In genomic region chr9:124759327-124759726, GRCh38 we compare ENCODE assay signal across 29 cellular contexts. TPM values are rescaled to one million over a fixed set of nuclear protein-coding genes. Genes with fewer than 3 reads are reported as not detected.
DNase-seq lines count a peak whose midpoint lies in the region; ATAC-seq and TF ChIP-seq lines count a peak whose summit lies in the region.
"Had no signal": no experiment of that assay in that cellular context is flagged by ENCODE, and none has a peak within 500 bp of the region (broad histone marks: within the 10 kb centered on the region; RNA-seq: fewer than 3 reads in every experiment).

No MANE protein-coding gene starts in this region.

- no peak overlapping the region for H2BK5ac ChIP-seq in H9 (ENCODE audit: insufficient read length, low read length)

- H3K9me3 ChIP-seq in H9 (ENCODE audit: control insufficient read depth, low read depth, low read length) (no peaks in the 10 kb centered on the region), Panc1 (ENCODE audit: control insufficient read depth, insufficient read depth, low read depth, low read length) (no peaks in the 10 kb centered on the region), iPS-20b (ENCODE audit: insufficient read depth, low read depth, low read length) (no peaks in the 10 kb centered on the region), thyroid gland (no peaks in the 10 kb centered on the region)
- H3K9me3 ChIP-seq: gastrocnemius medialis, left ventricle myocardium inferior, pancreas, right atrium auricular region, spleen had no signal

- no peak for TF ChIP-seq CTCF in H9 (conservative IDR thresholded peaks at IDR 0.05)
- TF ChIP-seq CTCF in Panc1 (IDR thresholded peaks at IDR 0.05) = no peak
- TF ChIP-seq CTCF in thyroid gland (IDR thresholded peaks at IDR 0.05) = no peak
- TF ChIP-seq CTCF in RWPE1 (conservative IDR thresholded peaks at IDR 0.05; ENCODE audit: low read depth) = no peak

- WGBS in H9 (ENCODE audit: extremely low coverage, insufficient read length, low lambda C conversion rate) = no CpG with 5 or more reads among the region's 2 CpGs
- WGBS in thyroid gland, 2 donors = 78 to 85% methylated on average over 2 of the region's 2 CpGs

- no peak overlapping the region for H2BK15ac ChIP-seq in H9 (ENCODE audit: low read depth, low read length)

- in situ Hi-C loops in Panc1 (cut with HindIII; ENCODE audit: low pct_unique_long_range_greater_than_20kb, low sequenced_read_pairs) = no loop called here

- H3K23ac ChIP-seq in H9 (ENCODE audit: insufficient read length, low read depth, low read length) = no peak overlapping the region

- intact Hi-C loops in Panc1 (cut with micrococcal nuclease; ENCODE audit: unreplicated experiment) = no loop called here
- intact Hi-C loops in thyroid gland (cut with DNase I) = no loop called here

- no peak overlapping the region for H3K56ac ChIP-seq in H9 (ENCODE audit: insufficient read length, low read depth, low read length)

- peak overlapping the region; percentile 39 for H3T11ph ChIP-seq in H9 (ENCODE audit: low read length)

- CTCF ChIA-PET in Panc1 (lab: Charles Lee) (no interaction called here), RWPE1 (lab: Yijun Ruan, JAX) (interaction anchor here (0.6 to 0.8 kb wide), 2 partner anchors 48 to 137 kb away, joined by 3 to 4 read pairs; no protein-coding TSS in a partner anchor)

- no peaks in the 10 kb centered on the region for H3K9me3 Mint-ChIP-seq in H9
- H3K9me3 Mint-ChIP-seq: activated CD4-positive, alpha-beta memory T cell treated with anti-CD3 and anti-CD28 coated beads, Interleukin-2, amount 10 ng/mL, durations not matched to agents 7 days and 5 days; activated naive CD4-positive, alpha-beta T cell treated with anti-CD3 and anti-CD28 coated beads, Interleukin-2, amount 50 U/mL, for 72 hours; natural killer cell had no signal

- no peak overlapping the region for H2BK120ac ChIP-seq in H9 (ENCODE audit: low read depth, low read length, poor library complexity, severe bottlenecking)

- no peaks in the 10 kb centered on the region for H3K36me3 Mint-ChIP-seq in H9 (ENCODE audit: insufficient read depth in 1 of 3, low read depth in 3 of 3)
- H3K36me3 Mint-ChIP-seq: activated naive CD4-positive, alpha-beta T cell treated with anti-CD3 and anti-CD28 coated beads, Interleukin-2, amount 50 U/mL, for 72 hours; CD4-positive, CD25-positive, alpha-beta regulatory T cell; natural killer cell had no signal

- H2BK12ac ChIP-seq in H9 (ENCODE audit: insufficient read length, low read depth, low read length) = peak overlapping the region; percentile 76

- H3K79me1 ChIP-seq in H9 (ENCODE audit: insufficient read depth, low read depth, low read length, poor library complexity, severe bottlenecking) = peaks cover 3% of the 10 kb centered on the region

- POLR2A ChIA-PET in Panc1 (lab: Charles Lee) = interaction anchor here (0.6 kb wide), 1 partner anchor 165 kb away, joined by 11 read pairs; no protein-coding TSS in a partner anchor
- POLR2A ChIA-PET in RWPE1 (lab: Yijun Ruan, JAX; ENCODE audit: low non-redundant PET) = no interaction called here

- H3K27ac ChIP-seq in H9 (ENCODE audit: insufficient read length, low read depth, low read length) (peak overlapping the region; percentile 56), Panc1 (ENCODE audit: low read length) (peak overlapping the region; percentile 9; the same call in 1 of the 2 replicates), iPS-20b (ENCODE audit: low read length) (peak overlapping the region; percentile 80), thyroid gland (peak overlapping the region in 2 of 3 donors; percentile 20 to 34), RWPE1 (no peak overlapping the region)
- H3K27ac ChIP-seq: gastrocnemius medialis, GM23248, left ventricle myocardium inferior, right atrium auricular region had no signal

- H3K4me2 ChIP-seq in H9 (ENCODE audit: insufficient read depth, insufficient read length, low read length) = peak overlapping the region; percentile 77

- H4K20me1 ChIP-seq in H9 (ENCODE audit: control insufficient read depth, insufficient read depth, insufficient read length) = no peaks in the 10 kb centered on the region

- DNase-seq in H9 = no peak
- no peak for DNase-seq in Panc1 (ENCODE audit: low read depth, low spot score)
- no peak for DNase-seq in thyroid gland
- no peak for DNase-seq in RWPE1 (ENCODE audit: low spot score)
- DNase-seq in NCI-H2029 treated with DMSO at 0.1 percent for 48 hours (lab: John Stamatoyannopoulos, UW) = no peak
- DNase-seq in NCI-H1105 (lab: John Stamatoyannopoulos, UW) = no peak
- DNase-seq: activated CD4-positive, alpha-beta memory T cell treated with anti-CD3 and anti-CD28 coated beads, Interleukin-2, amount 10 ng/mL, durations not matched to agents 7 days and 5 days; activated CD4-positive, CD25-positive, alpha-beta regulatory T cell treated with anti-CD3 and anti-CD28 coated beads, Interleukin-2, amount 50 U/mL, for 72 hours; activated CD8-positive, alpha-beta memory T cell treated with anti-CD3 and anti-CD28 coated beads, Interleukin-2, amount 50 U/mL, for 48 hours; anterior cingulate cortex; CD4-positive, CD25-positive, alpha-beta regulatory T cell; cortex of kidney; gastrocnemius medialis; GM23248; hypothalamus; KBM-7; left ventricle myocardium inferior; natural killer cell; NCI-H1105 treated with DMSO at 0.1 percent for 48 hours; NCI-H2029; NCI-H2227 treated with DMSO at 0.1 percent for 48 hours; NCI-H526 treated with DMSO at 0.1 percent for 48 hours; pancreas; spleen; T-helper 1 cell had no signal

- H3K23me2 ChIP-seq in H9 (ENCODE audit: insufficient read length, low read depth, low read length, poor library complexity, severe bottlenecking) = peaks cover 3% of the 10 kb centered on the region

- peak overlapping the region in 2 of 3 experiments; percentile 98 to 99; a peak in 6 of 7 replicates for H3K27ac Mint-ChIP-seq in H9
- H3K27ac Mint-ChIP-seq: activated CD4-positive, alpha-beta memory T cell treated with anti-CD3 and anti-CD28 coated beads, Interleukin-2, amount 10 ng/mL, durations not matched to agents 7 days and 5 days; activated naive CD4-positive, alpha-beta T cell treated with anti-CD3 and anti-CD28 coated beads, Interleukin-2, amount 50 U/mL, for 72 hours; CD4-positive, CD25-positive, alpha-beta regulatory T cell; natural killer cell had no signal

- H4K5ac ChIP-seq in H9 (ENCODE audit: insufficient read length, low read depth, low read length) = no peak overlapping the region

- peaks cover 90 to 94% of the 10 kb centered on the region in 2 experiments for H3K4me1 Mint-ChIP-seq in H9
- H3K4me1 Mint-ChIP-seq: natural killer cell had no signal

- H4K91ac ChIP-seq in H9 (ENCODE audit: insufficient read length, low read depth, low read length) = no peak overlapping the region

- H4K8ac ChIP-seq in H9 (replicated peaks; ENCODE audit: insufficient read length, low read depth, low read length) = no peak overlapping the region

- no peaks in the 10 kb centered on the region for H3K36me3 ChIP-seq in Panc1 (ENCODE audit: control insufficient read depth, insufficient read depth, low read length)
- H3K36me3 ChIP-seq in iPS-20b (ENCODE audit: insufficient read depth, low read depth, low read length) = no peaks in the 10 kb centered on the region
- no peaks in the 10 kb centered on the region for H3K36me3 ChIP-seq in thyroid gland
- H3K36me3 ChIP-seq: gastrocnemius medialis, left ventricle myocardium inferior, pancreas, right atrium auricular region, spleen had no signal

- H3K4me3 ChIP-seq in Panc1 (ENCODE audit: low read depth in 2 of 2, low read length in 2 of 2) (no peak overlapping the region), iPS-20b (ENCODE audit: low read length) (0 out of 2 replicates have a peak overlapping the region, but pooled peaks have one; percentile 20), thyroid gland (replicated peaks in 1 of 3) (no peak overlapping the region)
- H3K4me3 ChIP-seq: gastrocnemius medialis, GM12878, GM23248, left ventricle myocardium inferior, pancreas, right atrium auricular region, spleen had no signal

- peaks cover 11% of the 10 kb centered on the region for H3K4me1 ChIP-seq in H9 (ENCODE audit: insufficient read depth, low read length)
- H3K4me1 ChIP-seq in Panc1 (ENCODE audit: control insufficient read depth, insufficient read depth, low read length) = peaks cover 43% of the 10 kb centered on the region
- peaks cover 80% of the 10 kb centered on the region for H3K4me1 ChIP-seq in iPS-20b (ENCODE audit: insufficient read depth, low read length)
- peaks cover 54 to 70% of the 10 kb centered on the region in 2 donors for H3K4me1 ChIP-seq in thyroid gland
- H3K4me1 ChIP-seq: gastrocnemius medialis, right atrium auricular region had no signal

- peak overlapping the region in 1 of 2 experiments; percentile 68; a peak in 3 of 5 replicates for H3K4me3 Mint-ChIP-seq in H9
- H3K4me3 Mint-ChIP-seq: activated CD4-positive, alpha-beta memory T cell treated with anti-CD3 and anti-CD28 coated beads, Interleukin-2, amount 10 ng/mL, durations not matched to agents 7 days and 5 days; CD4-positive, CD25-positive, alpha-beta regulatory T cell; natural killer cell had no signal

- H2AFZ ChIP-seq in H9 (ENCODE audit: low read length) = no peak overlapping the region
- H2AFZ ChIP-seq: GM23248 had no signal

- H3K27me3 ChIP-seq in H9 (ENCODE audit: insufficient read depth, low read length) = no peaks in the 10 kb centered on the region
- H3K27me3 ChIP-seq in Panc1 (ENCODE audit: control insufficient read depth, insufficient read depth, low read length) = no peaks in the 10 kb centered on the region
- H3K27me3 ChIP-seq in iPS-20b (ENCODE audit: insufficient read depth, low read length) = no peaks in the 10 kb centered on the region
- H3K27me3 ChIP-seq in thyroid gland = no peaks in the 10 kb centered on the region
- H3K27me3 ChIP-seq: pancreas, right atrium auricular region had no signal

- peaks cover 13% of the 10 kb centered on the region; the same call in 1 of the 2 replicates for H3K79me2 ChIP-seq in H9 (ENCODE audit: insufficient read depth, low read length)

- TF ChIP-seq POLR2A in thyroid gland (IDR thresholded peaks at IDR 0.05) = no peak

- no peak overlapping the region for H3K14ac ChIP-seq in H9 (ENCODE audit: insufficient read depth, low read length)

- no peak overlapping the region; the same call in 1 of the 2 replicates for H3K4ac ChIP-seq in H9 (ENCODE audit: low read depth, low read length)

- H2AK5ac ChIP-seq in H9 (ENCODE audit: insufficient read length, low read length) = peak overlapping the region; percentile 90

- no peak overlapping the region for H3K18ac ChIP-seq in H9 (ENCODE audit: insufficient read length, low read depth, low read length)

- no peaks in the 10 kb centered on the region for H3K27me3 Mint-ChIP-seq in H9 (ENCODE audit: low read depth)

- ATAC-seq in Panc1 = no peak
- ATAC-seq: activated naive CD4-positive, alpha-beta T cell treated with anti-CD3 and anti-CD28 coated beads, Interleukin-2, amount 50 U/mL, for 72 hours; gastrocnemius medialis; GM12878; natural killer cell; pancreas had no signal

- no peak overlapping the region for H3K9ac ChIP-seq in H9 (ENCODE audit: extremely low read depth, insufficient read length, low read length)
- peak overlapping the region; percentile 67; the same call in 1 of the 2 replicates for H3K9ac ChIP-seq in iPS-20b (ENCODE audit: low read depth, low read length)
- H3K9ac ChIP-seq: GM23248 had no signal

- H2BK20ac ChIP-seq in H9 (ENCODE audit: low read depth, low read length, poor library complexity, severe bottlenecking) = no peak overlapping the region

- no TSS peak for BruUV-seq in Panc1 (replicated peaks; lab: Mats Ljungman, UMichigan)

RNA-seq across cellular contexts. Expression of gene NR6A1, which starts 11.8 kb away (rescaled TPM):
- total RNA-seq in H9 (2021) = 98.9 and 99.3 TPM in 2 replicates
- 7.6 TPM for total RNA-seq in Panc1 (2021; ENCODE audit: unreplicated experiment)
- polyA plus RNA-seq in Panc1 (2012; ENCODE audit: insufficient read length) = 2.5 TPM
- total RNA-seq in thyroid gland = 10 to 100 TPM; 15.3 to 25.0 (median 19.3) TPM
- total RNA-seq: GM23248 had no signal
- polyA plus RNA-seq: CD4-positive, CD25-positive, alpha-beta regulatory T cell had no signal

RNA-seq across cellular contexts. Expression of gene OLFML2A, which starts 17.6 kb away (rescaled TPM):
- total RNA-seq in H9 (2021) (5.8 and 6.0 TPM in 2 replicates), Panc1 (2021; ENCODE audit: unreplicated experiment) (44.5 TPM), thyroid gland (10 to 100 TPM; 40.7 to 64.3 (median 50.2) TPM)
- 34.5 TPM for polyA plus RNA-seq in Panc1 (2012; ENCODE audit: insufficient read length)
- total RNA-seq: activated CD4-positive, alpha-beta memory T cell treated with anti-CD3 and anti-CD28 coated beads, Interleukin-2, amount 10 ng/mL, durations not matched to agents 7 days and 5 days; activated naive CD4-positive, alpha-beta T cell treated with anti-CD3 and anti-CD28 coated beads, Interleukin-2, amount 50 U/mL, for 72 hours; CD4-positive, CD25-positive, alpha-beta regulatory T cell; natural killer cell had no signal
- polyA plus RNA-seq: CD4-positive, CD25-positive, alpha-beta regulatory T cell had no signal
